Comparison of ENCODE assay signal across 16 cellular contexts in genomic region chr4:108148316-108148715, GRCh38. TPM values are rescaled to one million over a fixed set of nuclear protein-coding genes. Genes with fewer than 3 reads are reported as not detected.
DNase-seq lines count a peak whose midpoint lies in the region; ATAC-seq, FAIRE-seq and TF ChIP-seq lines count a peak whose summit lies in the region.
"Had no signal": no experiment of that assay in that cellular context is flagged by ENCODE, and none has a peak within 500 bp of the region (broad histone marks: within the 10 kb centered on the region; RNA-seq: fewer than 3 reads in every experiment).

No MANE protein-coding gene starts in this region.

- no peaks in the 10 kb centered on the region for H3K27me3 Mint-ChIP-seq in activated CD4-positive, alpha-beta memory T cell treated with anti-CD3 and anti-CD28 coated beads for 36 hours
- no peaks in the 10 kb centered on the region for H3K27me3 Mint-ChIP-seq in activated CD4-positive, alpha-beta memory T cell treated with anti-CD3 and anti-CD28 coated beads, Interleukin-2, amount 10 ng/mL, durations not matched to agents 7 days and 5 days

- peak; percentile 62 for ATAC-seq in foreskin keratinocyte

- no peaks in the 10 kb centered on the region for H3K9me3 Mint-ChIP-seq in activated CD4-positive, alpha-beta memory T cell treated with anti-CD3 and anti-CD28 coated beads for 36 hours
- H3K9me3 Mint-ChIP-seq in activated CD4-positive, alpha-beta memory T cell treated with anti-CD3 and anti-CD28 coated beads, Interleukin-2, amount 10 ng/mL, durations not matched to agents 7 days and 5 days: no peaks in the 10 kb centered on the region

- peaks cover 90% of the 10 kb centered on the region for H3K4me1 Mint-ChIP-seq in activated CD4-positive, alpha-beta memory T cell treated with anti-CD3 and anti-CD28 coated beads for 36 hours (ENCODE audit: low read depth)
- peaks cover 72% of the 10 kb centered on the region for H3K4me1 Mint-ChIP-seq in activated CD4-positive, alpha-beta memory T cell treated with anti-CD3 and anti-CD28 coated beads, Interleukin-2, amount 10 ng/mL, durations not matched to agents 7 days and 5 days

- no peak for TF ChIP-seq CTCF in foreskin keratinocyte (conservative IDR thresholded peaks at IDR 0.05)

- H3K36me3 Mint-ChIP-seq in activated CD4-positive, alpha-beta memory T cell treated with anti-CD3 and anti-CD28 coated beads for 36 hours: peaks cover 19% of the 10 kb centered on the region
- peaks cover 22% of the 10 kb centered on the region for H3K36me3 Mint-ChIP-seq in activated CD4-positive, alpha-beta memory T cell treated with anti-CD3 and anti-CD28 coated beads, Interleukin-2, amount 10 ng/mL, durations not matched to agents 7 days and 5 days (ENCODE audit: low read depth)

- TF ChIP-seq POLR2A in H54 (IDR thresholded peaks at IDR 0.05; ENCODE audit: low read depth, low read length): no peak

- peak; percentile 61 for DNase-seq in activated CD4-positive, alpha-beta memory T cell treated with anti-CD3 and anti-CD28 coated beads for 36 hours
- DNase-seq in activated CD4-positive, alpha-beta memory T cell treated with anti-CD3 and anti-CD28 coated beads, Interleukin-2, amount 10 ng/mL, durations not matched to agents 7 days and 5 days: no peak
- peak; percentile 21 for DNase-seq in DMS153 treated with DMSO at 0.1 percent for 48 hours (lab: John Stamatoyannopoulos, UW; ENCODE audit: unreplicated experiment)
- DNase-seq in SHP77 treated with DMSO at 0.1 percent for 48 hours (lab: John Stamatoyannopoulos, UW): peak; percentile 10
- peak in 1 of 2 donors; percentile 16 for DNase-seq in foreskin keratinocyte
- no peak for DNase-seq in hippocampal formation (lab: John Stamatoyannopoulos, UW)
- DNase-seq in NCI-H2227 treated with DMSO at 0.1 percent for 48 hours (lab: John Stamatoyannopoulos, UW): no peak
- no peak for DNase-seq in H54 (ENCODE audit: insufficient read length, low spot score)
- DNase-seq: head of caudate nucleus, KBM-7, NCI-H774, ovary had no signal

- H3K4me1 ChIP-seq in foreskin keratinocyte: no peaks in the 10 kb centered on the region
- H3K4me1 ChIP-seq: HAP-1, suprapubic skin had no signal

- no peak for FAIRE-seq in H54 (lab: Jason Lieb, UNC)

- CTCF ChIA-PET in activated CD4-positive, alpha-beta memory T cell treated with anti-CD3 and anti-CD28 coated beads for 36 hours (lab: Charles Lee): no interaction called here
- CTCF ChIA-PET in activated CD4-positive, alpha-beta memory T cell treated with anti-CD3 and anti-CD28 coated beads, Interleukin-2, amount 10 ng/mL, durations not matched to agents 7 days and 5 days (lab: Charles Lee): no interaction called here

- H3K27me3 ChIP-seq in foreskin keratinocyte: no peaks in the 10 kb centered on the region
- H3K27me3 ChIP-seq: ovary, suprapubic skin had no signal

- no peak overlapping the region for H3K4me3 Mint-ChIP-seq in activated CD4-positive, alpha-beta memory T cell treated with anti-CD3 and anti-CD28 coated beads for 36 hours
- H3K4me3 Mint-ChIP-seq in activated CD4-positive, alpha-beta memory T cell treated with anti-CD3 and anti-CD28 coated beads, Interleukin-2, amount 10 ng/mL, durations not matched to agents 7 days and 5 days: no peak overlapping the region

- H3K27ac Mint-ChIP-seq in activated CD4-positive, alpha-beta memory T cell treated with anti-CD3 and anti-CD28 coated beads for 36 hours: peak overlapping the region; percentile 75
- H3K27ac Mint-ChIP-seq in activated CD4-positive, alpha-beta memory T cell treated with anti-CD3 and anti-CD28 coated beads, Interleukin-2, amount 10 ng/mL, durations not matched to agents 7 days and 5 days: no peak overlapping the region

- intact Hi-C loops in activated CD4-positive, alpha-beta memory T cell treated with anti-CD3 and anti-CD28 coated beads for 36 hours (cut with micrococcal nuclease): loop anchor here (1.0 kb wide), 2 partner anchors 8 to 9 kb away; no protein-coding TSS in a partner anchor

- POLR2A ChIA-PET in activated CD4-positive, alpha-beta memory T cell treated with anti-CD3 and anti-CD28 coated beads for 36 hours (lab: Charles Lee): interaction anchor here (0.9 kb wide), 1 partner anchor 11 kb away, joined by 3 read pairs; no protein-coding TSS in a partner anchor
- POLR2A ChIA-PET in activated CD4-positive, alpha-beta memory T cell treated with anti-CD3 and anti-CD28 coated beads, Interleukin-2, amount 10 ng/mL, durations not matched to agents 7 days and 5 days (lab: Charles Lee): no interaction called here

- no peak overlapping the region for H3K27ac ChIP-seq in foreskin keratinocyte
- H3K27ac ChIP-seq: epithelial cell of prostate, ovary, RWPE1, suprapubic skin had no signal

RNA-seq across cellular contexts. Expression of gene LEF1, which starts 20.4 kb away (rescaled TPM):
- total RNA-seq in activated CD4-positive, alpha-beta memory T cell treated with anti-CD3 and anti-CD28 coated beads for 36 hours: 100 to 1,000 TPM; 111 to 122 TPM
- 10 to 100 TPM; 67.4 to 68.2 TPM for total RNA-seq in activated CD4-positive, alpha-beta memory T cell treated with anti-CD3 and anti-CD28 coated beads, Interleukin-2, amount 10 ng/mL, durations not matched to agents 7 days and 5 days
- total RNA-seq in foreskin keratinocyte: 10.1 and 18.7 TPM in 2 replicates
- 5.7 and 8.2 TPM in 2 replicates for polyA plus RNA-seq in foreskin keratinocyte

Comparison
In these comparisons a context has a peak if more than half of its experiments do, and no peak if none do; other contexts are left out.
1. DNase-seq: peak in activated CD4-positive, alpha-beta memory T cell treated with anti-CD3 and anti-CD28 coated beads for 36 hours (single experiment), DMS153 treated with DMSO at 0.1 percent for 48 hours (single experiment) and SHP77 treated with DMSO at 0.1 percent for 48 hours (single experiment); none in activated CD4-positive, alpha-beta memory T cell treated with anti-CD3 and anti-CD28 coated beads, Interleukin-2, amount 10 ng/mL, durations not matched to agents 7 days and 5 days (single experiment), hippocampal formation (0 of 2), NCI-H2227 treated with DMSO at 0.1 percent for 48 hours (single experiment) and H54 (single experiment).